Comparison of ENCODE assay signal across 10 cellular contexts in genomic region chr5:61228691-61229280, GRCh38.
DNase-seq lines count a peak whose midpoint lies in the region; ATAC-seq and TF ChIP-seq lines count a peak whose summit lies in the region.
"Had no signal": no experiment of that assay in that cellular context is flagged by ENCODE, and none has a peak within 500 bp of the region (broad histone marks: within the 10 kb centered on the region; RNA-seq: fewer than 3 reads in every experiment).

No MANE protein-coding gene starts in this region.

- DNase-seq in astrocyte of the spinal cord (ENCODE audit: low read depth, low spot score) (peak; percentile 68), posterior cingulate gyrus (peak in 6 of 10 donors; percentile 11 to 88 (median 53)), NCI-H2227 (lab: John Stamatoyannopoulos, UW; ENCODE audit: unreplicated experiment) (no peak), aorta (no peak), NCI-H2227 treated with DMSO at 0.1 percent for 48 hours (lab: John Stamatoyannopoulos, UW) (no peak), NCI-H2196 (lab: John Stamatoyannopoulos, UW; ENCODE audit: unreplicated experiment) (no peak)
- DNase-seq: activated T-cell treated with anti-CD3 and anti-CD28 coated beads, Interleukin-2, amount 50 U/mL, for 4 hours; naive B cell had no signal

- intact Hi-C loops in posterior cingulate gyrus (cut with DNase I) (no loop called here), aorta (cut with DNase I) (no loop called here)

- 42 to 47% methylated on average over 12 of the region's 12 CpGs for WGBS in aorta, 2 donors

- no peaks in the 10 kb centered on the region for H3K36me3 ChIP-seq in aorta (ENCODE audit: control insufficient read depth in 1 of 2, insufficient read depth in 2 of 2, low read length in 1 of 2)

- no peak overlapping the region for H3K4me3 ChIP-seq in astrocyte of the spinal cord (ENCODE audit: low read depth, low read length)
- H3K4me3 ChIP-seq in aorta (ENCODE audit: low read length in 2 of 2) = no peak overlapping the region

- H3K9me3 ChIP-seq in aorta (ENCODE audit: control insufficient read depth, low read length) = no peaks in the 10 kb centered on the region

- H3K27me3 ChIP-seq in aorta (ENCODE audit: control insufficient read depth in 1 of 2, insufficient read depth in 2 of 2, low read length in 1 of 2) = no peaks in the 10 kb centered on the region

- ATAC-seq in GM18520 (IDR thresholded peaks at IDR 0.05; ENCODE audit: unreplicated experiment) (peak; percentile 75), HG02973 (IDR thresholded peaks at IDR 0.05; ENCODE audit: unreplicated experiment) (peak; percentile 84), aorta (ENCODE audit: low FRiP score) (no peak)

- in situ Hi-C loops in astrocyte of the spinal cord (cut with HindIII; ENCODE audit: low sequenced_read_pairs) = no loop called here

- no peak overlapping the region for H3K27ac ChIP-seq in aorta (ENCODE audit: low read depth in 1 of 2, low read length in 2 of 2)

- TF ChIP-seq CTCF in astrocyte of the spinal cord (IDR thresholded peaks at IDR 0.05; ENCODE audit: low read depth, low read length) = no peak

- H3K4me1 ChIP-seq in aorta (ENCODE audit: control insufficient read depth in 1 of 2, insufficient read depth in 2 of 2, low read length in 2 of 2) = no peaks in the 10 kb centered on the region

Comparison
In these comparisons a context has a peak if more than half of its experiments do, and no peak if none do; other contexts are left out.
1. DNase-seq: peak in astrocyte of the spinal cord (single experiment) and posterior cingulate gyrus (6 of 10); none in NCI-H2227 (single experiment), aorta (0 of 2), NCI-H2227 treated with DMSO at 0.1 percent for 48 hours (single experiment) and NCI-H2196 (single experiment).